Comparison of ENCODE assay signal across 22 cellular contexts in the genomic region with DNA sequence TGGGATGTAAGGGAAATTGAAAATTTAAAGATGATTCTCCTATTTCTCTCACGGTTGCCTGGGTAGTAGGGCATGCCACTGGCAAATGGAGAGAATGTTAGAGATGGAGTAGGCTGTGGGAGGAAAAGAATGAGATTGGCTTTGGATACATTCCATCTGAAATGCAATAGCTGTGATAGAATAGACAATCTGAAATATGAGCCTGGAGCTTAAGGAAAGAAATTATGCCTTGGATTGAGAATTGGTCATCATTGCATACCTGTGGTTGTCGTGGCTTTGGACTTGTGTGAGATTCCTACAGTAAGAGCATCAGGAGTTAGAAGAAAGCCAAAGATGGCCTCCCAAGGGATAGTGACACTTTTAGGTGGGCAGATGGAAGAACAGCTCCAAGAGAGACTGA.
"Had no signal": no experiment of that assay in that cellular context is flagged by ENCODE, and none has a peak within 500 bp of the region (broad histone marks: within the 10 kb centered on the region; RNA-seq: fewer than 3 reads in every experiment).

No MANE protein-coding gene starts in this region.

- H3K9me3 ChIP-seq: adrenal gland, breast epithelium, esophagus muscularis mucosa, right atrium auricular region, transverse colon had no signal

- H3K27me3 Mint-ChIP-seq: dendritic cell treated with granulocyte-macrophage colony-stimulating factor and Interleukin-4, amounts not matched to agents 40 ng/mL and 50 ng/mL, for 4 days; progenitor cell of endocrine pancreas; stimulated activated naive CD8-positive, alpha-beta T cell treated with anti-CD3 and anti-CD28 coated beads, Interleukin-15, Interleukin-2, amounts not matched to agents 100 ng/mL and 50 ng/mL, for 24 hours had no signal

- H3K4me1 ChIP-seq: adrenal gland, breast epithelium, esophagus muscularis mucosa, left lung, right atrium auricular region, transverse colon had no signal

- H3K27ac Mint-ChIP-seq: activated naive CD4-positive, alpha-beta T cell treated with anti-CD3 and anti-CD28 coated beads, Interleukin-2, amount 50 U/mL, for 72 hours; activated T-helper 1 cell treated with anti-CD3 and anti-CD28 coated beads, Interleukin-12 subunit alpha, Interleukin-12 subunit beta, Interleukin-2, Interleukin-4 antibody, amounts not matched to agents 30 ng/mL and 10 ng/mL and 1 ng/mL, durations not matched to agents 14 hours and 24 hours and 36 hours; dendritic cell treated with granulocyte-macrophage colony-stimulating factor and Interleukin-4, amounts not matched to agents 40 ng/mL and 50 ng/mL, for 4 days; progenitor cell of endocrine pancreas; stimulated activated naive CD8-positive, alpha-beta T cell treated with anti-CD3 and anti-CD28 coated beads, Interleukin-15, Interleukin-2, amounts not matched to agents 100 ng/mL and 50 ng/mL, for 24 hours had no signal

- ATAC-seq: activated naive CD4-positive, alpha-beta T cell treated with anti-CD3 and anti-CD28 coated beads, Interleukin-2, amount 50 U/mL, for 72 hours; left lung had no signal

- H3K27ac ChIP-seq: adrenal gland, breast epithelium, esophagus muscularis mucosa, left lung, right atrium auricular region, skin epidermis, transverse colon, WERI-Rb-1 had no signal

- DNase-seq: activated CD4-positive, alpha-beta T cell treated with anti-CD3 and anti-CD28 coated beads, Interleukin-2, amount 50 U/mL, for 48 hours; activated gamma-delta T cell treated with Interleukin-2 at 50 U/mL for 16 hours; activated T-cell treated with anti-CD3 and anti-CD28 coated beads for 4 hours; adrenal gland; effector CD8-positive, alpha-beta T cell; glutamatergic neuron; hippocampal formation; left lung; midbrain; stimulated activated CD4-positive, alpha-beta T cell treated with anti-CD3 and anti-CD28 coated beads, Interleukin-15, amount 100 ng/mL, for 24 hours; stimulated activated CD4-positive, alpha-beta T cell treated with anti-CD3 and anti-CD28 coated beads, Interleukin-2, amount 100 ng/mL, for 48 hours; transverse colon; WERI-Rb-1 had no signal

- H3K36me3 Mint-ChIP-seq: activated naive CD4-positive, alpha-beta T cell treated with anti-CD3 and anti-CD28 coated beads, Interleukin-2, amount 50 U/mL, for 72 hours had no signal

- H3K4me3 Mint-ChIP-seq: activated T-helper 1 cell treated with anti-CD3 and anti-CD28 coated beads, Interleukin-12 subunit alpha, Interleukin-12 subunit beta, Interleukin-2, Interleukin-4 antibody, amounts not matched to agents 30 ng/mL and 10 ng/mL and 1 ng/mL, durations not matched to agents 14 hours and 24 hours and 36 hours; dendritic cell treated with granulocyte-macrophage colony-stimulating factor and Interleukin-4, amounts not matched to agents 40 ng/mL and 50 ng/mL, for 4 days; stimulated activated naive CD8-positive, alpha-beta T cell treated with anti-CD3 and anti-CD28 coated beads, Interleukin-15, Interleukin-2, amounts not matched to agents 100 ng/mL and 50 ng/mL, for 24 hours had no signal

- H3K9me3 Mint-ChIP-seq: activated T-helper 1 cell treated with anti-CD3 and anti-CD28 coated beads, Interleukin-12 subunit alpha, Interleukin-12 subunit beta, Interleukin-2, Interleukin-4 antibody, amounts not matched to agents 30 ng/mL and 10 ng/mL and 1 ng/mL, durations not matched to agents 14 hours and 24 hours and 36 hours; stimulated activated naive CD8-positive, alpha-beta T cell treated with anti-CD3 and anti-CD28 coated beads, Interleukin-15, Interleukin-2, amounts not matched to agents 100 ng/mL and 50 ng/mL, for 24 hours had no signal

- H3K4me3 ChIP-seq: adrenal gland, breast epithelium, esophagus muscularis mucosa, left lung, right atrium auricular region, skin epidermis, transverse colon had no signal

- H3K27me3 ChIP-seq: adrenal gland, breast epithelium, esophagus muscularis mucosa, left lung, right atrium auricular region, transverse colon had no signal

- H3K36me3 ChIP-seq: adrenal gland, breast epithelium, esophagus muscularis mucosa, left lung, right atrium auricular region, transverse colon, WERI-Rb-1 had no signal
